In the genomic region with DNA sequence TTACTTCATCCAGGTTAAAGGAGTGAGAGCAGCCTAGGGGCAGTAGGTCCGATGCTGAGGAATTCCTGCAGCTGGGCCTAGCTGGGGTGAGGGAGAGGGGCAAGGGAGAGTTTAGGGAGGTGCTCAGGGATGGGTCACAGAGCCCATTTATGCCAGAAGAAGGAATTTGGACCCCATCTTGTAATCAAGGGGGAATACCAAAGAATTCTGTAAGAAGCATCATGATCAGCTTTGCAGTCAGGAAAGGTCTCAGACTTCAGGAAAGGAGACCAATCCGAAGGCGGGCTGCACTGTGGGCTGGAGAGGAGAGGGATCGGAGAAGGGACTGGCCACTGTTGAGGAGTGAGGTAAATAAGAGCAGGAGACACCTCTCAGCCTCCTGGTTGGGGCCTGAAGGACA, we compare ENCODE assay signal across 8 cellular contexts.
"Had no signal": no experiment of that assay in that cellular context is flagged by ENCODE, and none has a peak within 500 bp of the region (broad histone marks: within the 10 kb centered on the region; RNA-seq: fewer than 3 reads in every experiment).

No MANE protein-coding gene starts in this region.

- H3K4me3 ChIP-seq: GM23248, HAP-1, K562 had no signal

- ATAC-seq: HCT116, K562 had no signal

- DNase-seq: GM23248, GOT3, H7, HFFc6, IMR-90 had no signal

- H3K4me3 Mint-ChIP-seq: HFFc6 had no signal

- H3K27ac ChIP-seq: GM23248 had no signal

- H3K9ac ChIP-seq: GM23248 had no signal

- H2AFZ ChIP-seq: GM23248 had no signal

- H3K27ac Mint-ChIP-seq: HFFc6 had no signal

- H3K36me3 ChIP-seq: HAP-1 had no signal

- H3K4me1 ChIP-seq: HAP-1 had no signal

- H3K9me3 ChIP-seq: HAP-1 had no signal
